Comparison of ENCODE assay signal across 8 cellular contexts in genomic region chr7:5898480-5899224, GRCh38. TPM values are rescaled to one million over a fixed set of nuclear protein-coding genes. Genes with fewer than 3 reads are reported as not detected.
DNase-seq lines count a peak whose midpoint lies in the region; TF ChIP-seq lines count a peak whose summit lies in the region.
"Not testable (repeated sequence)": the region's sequence is repeated elsewhere in the genome, so short reads cannot be mapped to it uniquely, and the experiment has no call there.

Gene CCZ1 (plus strand): TSS chr7:5898733. CDS start chr7:5898800, 67 bp downstream.

- H3K36me3 Mint-ChIP-seq in activated naive CD4-positive, alpha-beta T cell treated with anti-CD3 and anti-CD28 coated beads, Interleukin-2, amount 50 U/mL, for 24 hours = not testable (repeated sequence)

- not testable (repeated sequence) for H3K4me1 ChIP-seq in Loucy (ENCODE audit: insufficient read depth, low read length, poor library complexity, severe bottlenecking); osteoblast (ENCODE audit: insufficient read depth, low read length)

- H3K9me2 ChIP-seq in Loucy (replicated peaks; ENCODE audit: low read depth, low read length); SU-DHL-6 (replicated peaks; ENCODE audit: insufficient read depth, low read length): not testable (repeated sequence)

- H3K4me1 Mint-ChIP-seq in activated naive CD4-positive, alpha-beta T cell treated with anti-CD3 and anti-CD28 coated beads, Interleukin-2, amount 50 U/mL, for 24 hours = not testable (repeated sequence)

- H3K27ac Mint-ChIP-seq in activated naive CD4-positive, alpha-beta T cell treated with anti-CD3 and anti-CD28 coated beads, Interleukin-2, amount 50 U/mL, for 24 hours = peak within 1 kb of the TSS; percentile 41

- not testable (repeated sequence) for H3F3A ChIP-seq in Loucy (ENCODE audit: low read depth); SU-DHL-6 (ENCODE audit: insufficient read depth)

- peak within 1 kb of the TSS; percentile 48; the same call in 1 of the 2 replicates for H3K27ac ChIP-seq in SU-DHL-6 (ENCODE audit: low read depth, low read length)
- H3K27ac ChIP-seq in osteoblast (ENCODE audit: low read depth, low read length); substantia nigra (ENCODE audit: low read depth, low read length, poor library complexity, severe bottlenecking): not testable (repeated sequence)

- not testable (repeated sequence) for H3K27me3 Mint-ChIP-seq in activated naive CD4-positive, alpha-beta T cell treated with anti-CD3 and anti-CD28 coated beads, Interleukin-2, amount 50 U/mL, for 24 hours

- H3K4me3 ChIP-seq in GM08714 (ENCODE audit: low read length) (peak within 1 kb of the TSS; percentile 54; the same call in 1 of the 2 replicates), H7 (ENCODE audit: insufficient read depth, low read depth, low read length) (peak within 1 kb of the TSS; percentile 21), Loucy (ENCODE audit: low read length, poor library complexity, severe bottlenecking) (peak within 1 kb of the TSS; percentile 70), SU-DHL-6 (ENCODE audit: insufficient read depth, low read length, poor library complexity, severe bottlenecking) (peak within 1 kb of the TSS; percentile 59), osteoblast (ENCODE audit: insufficient read depth, low read length) (peak within 1 kb of the TSS; percentile 63)

- 0 out of 2 replicates have a peak within 1 kb of the TSS, but pooled peaks have one; percentile 43 for H2AFZ ChIP-seq in Loucy (ENCODE audit: low read length)
- peak within 1 kb of the TSS; percentile 89 for H2AFZ ChIP-seq in SU-DHL-6 (ENCODE audit: low read depth, low read length, severe bottlenecking)
- peak within 1 kb of the TSS; percentile 51 for H2AFZ ChIP-seq in osteoblast (ENCODE audit: low read length)

- H3K9me3 Mint-ChIP-seq in activated naive CD4-positive, alpha-beta T cell treated with anti-CD3 and anti-CD28 coated beads, Interleukin-2, amount 50 U/mL, for 24 hours = not testable (repeated sequence)

- H3K79me2 ChIP-seq in Loucy (ENCODE audit: insufficient read depth, low read length); SU-DHL-6 (ENCODE audit: insufficient read depth, low read length); osteoblast (ENCODE audit: insufficient read depth, low read length): not testable (repeated sequence)

- H3K27me3 ChIP-seq in H7 (ENCODE audit: control insufficient read depth, insufficient read depth, low read length); Loucy (ENCODE audit: insufficient read depth, low read length, poor library complexity, severe bottlenecking); SU-DHL-6 (ENCODE audit: low read length); osteoblast (ENCODE audit: insufficient read depth, low read length): not testable (repeated sequence)

- TF ChIP-seq CTCF in Loucy (conservative IDR thresholded peaks at IDR 0.05; ENCODE audit: low read length) = 0 out of 2 replicates have a peak, but pooled peaks have one; percentile 11
- not testable (repeated sequence) for TF ChIP-seq CTCF in SU-DHL-6 (IDR thresholded peaks at IDR 0.05; ENCODE audit: insufficient read depth, low read length, poor library complexity, severe bottlenecking); osteoblast (IDR thresholded peaks at IDR 0.05; ENCODE audit: extremely low read depth, low read depth, low read length)

- not testable (repeated sequence) for H3K9ac ChIP-seq in Loucy (ENCODE audit: low read depth, low read length, poor library complexity, severe bottlenecking)
- H3K9ac ChIP-seq in SU-DHL-6 (ENCODE audit: low read length) = peak within 1 kb of the TSS; percentile 54

- not testable (repeated sequence) for H4K20me1 ChIP-seq in Loucy (ENCODE audit: insufficient read depth, low read length, poor library complexity, severe bottlenecking); SU-DHL-6 (ENCODE audit: low read depth, low read length); osteoblast (ENCODE audit: insufficient read depth, low read length)

- H3K4me3 Mint-ChIP-seq in activated naive CD4-positive, alpha-beta T cell treated with anti-CD3 and anti-CD28 coated beads, Interleukin-2, amount 50 U/mL, for 24 hours = peak within 1 kb of the TSS; percentile 83

- peak within 1 kb of the TSS; percentile 46 for H3K4me2 ChIP-seq in Loucy (ENCODE audit: low read depth, low read length, poor library complexity, severe bottlenecking)
- H3K4me2 ChIP-seq in SU-DHL-6 (ENCODE audit: low read depth, low read length, poor library complexity, severe bottlenecking) = peak within 1 kb of the TSS; percentile 66
- peak within 1 kb of the TSS; percentile 43 for H3K4me2 ChIP-seq in osteoblast (ENCODE audit: insufficient read depth, low read length)

- H3K36me3 ChIP-seq in H7 (replicated peaks; ENCODE audit: control insufficient read depth, insufficient read depth, low read length); Loucy (ENCODE audit: insufficient read depth, low read length); SU-DHL-6 (ENCODE audit: low read length); osteoblast (ENCODE audit: insufficient read depth, low read length): not testable (repeated sequence)

- not testable (repeated sequence) for H3K9me3 ChIP-seq in Loucy (ENCODE audit: insufficient read depth, low read depth, low read length); SU-DHL-6 (ENCODE audit: insufficient read depth, low read length); osteoblast (ENCODE audit: low read depth, low read length)

- peak; percentile 44 for DNase-seq in H7
- not testable (repeated sequence) for DNase-seq in glomerular endothelial cell (ENCODE audit: extremely low read depth, low read depth, low spot score)
- peak; percentile 58 for DNase-seq in osteoblast (ENCODE audit: insufficient read length, low spot score, missing footprints)
- DNase-seq in substantia nigra (lab: John Stamatoyannopoulos, UW) = peak in 33 of 49 donors; percentile 8 to 86 (median 45)

RNA-seq across cellular contexts. Expression of gene CCZ1, which starts in this region (rescaled TPM):
- total RNA-seq in H7 (2014; rRNA removed; shearing (Covaris generic)) = 77.2 and 80.9 TPM in 2 replicates
- total RNA-seq in glomerular endothelial cell = 68.1 and 76.3 TPM in 2 replicates
- total RNA-seq in osteoblast = 52.8 and 76.6 TPM in 2 replicates
